Comparison of ENCODE assay signal across 8 cellular contexts in genomic region chr13:42574011-42574410, GRCh38. TPM values are rescaled to one million over a fixed set of nuclear protein-coding genes. Genes with fewer than 3 reads are reported as not detected.
A peak's percentile ranks its signal among the peaks of the same experiment; 100 is the strongest.
DNase-seq lines count a peak whose midpoint lies in the region; ATAC-seq and TF ChIP-seq lines count a peak whose summit lies in the region.

TNFSF11 (plus strand) TSS chr13:42574152; CDS start chr13:42574304, 152 bp downstream.

- H3K27me3 Mint-ChIP-seq in T-cell = peaks cover 16 to 30% of the 10 kb centered on the region in 2 donors

- no peak within 1 kb of the TSS for H3K23ac ChIP-seq in trophoblast cell (ENCODE audit: low read length)

- POLR2A ChIA-PET in T-cell (lab: Charles Lee) = no interaction called here

- no peak within 1 kb of the TSS for H2BK12ac ChIP-seq in trophoblast cell (ENCODE audit: low read length)

- TF ChIP-seq CTCF in GM10266 (IDR thresholded peaks at IDR 0.05; ENCODE audit: control insufficient read depth, insufficient read depth, low read depth, missing control alignments) = no peak

- no peak within 1 kb of the TSS for H4K91ac ChIP-seq in trophoblast cell (ENCODE audit: low read depth, low read length)

- H3K36me3 ChIP-seq in esophagus (ENCODE audit: control insufficient read depth in 2 of 2, insufficient read depth in 2 of 2, low read length in 1 of 2) (no peaks in the 10 kb centered on the region), trophoblast cell (ENCODE audit: control insufficient read depth in 1 of 2, insufficient read depth in 2 of 2, low read length in 2 of 2) (no peaks in the 10 kb centered on the region)

- no peak within 1 kb of the TSS for H3K18ac ChIP-seq in trophoblast cell (ENCODE audit: low read length)

- H4K8ac ChIP-seq in trophoblast cell (ENCODE audit: low read depth, low read length) = no peak within 1 kb of the TSS

- H3K27ac ChIP-seq in esophagus (ENCODE audit: low read depth in 2 of 2, low read length in 1 of 2) = no peak within 1 kb of the TSS
- no peak within 1 kb of the TSS for H3K27ac ChIP-seq in trophoblast cell (ENCODE audit: low read depth, low read length)

- H3K27ac Mint-ChIP-seq in T-cell = no peak within 1 kb of the TSS

- no peak within 1 kb of the TSS for H3K4ac ChIP-seq in trophoblast cell (ENCODE audit: low read depth, low read length)

- H3K79me1 ChIP-seq in trophoblast cell (ENCODE audit: low read length) = no peaks in the 10 kb centered on the region

- no peaks in the 10 kb centered on the region for H3K9me3 ChIP-seq in esophagus (ENCODE audit: control insufficient read depth in 2 of 2, insufficient read depth in 1 of 2, low read depth in 1 of 2, low read length in 1 of 2)
- H3K9me3 ChIP-seq in trophoblast cell (ENCODE audit: insufficient read depth, low read depth, low read length) = no peaks in the 10 kb centered on the region

- peaks cover 0 to 7% (median 0%) of the 10 kb centered on the region in 3 donors for H3K9me3 Mint-ChIP-seq in T-cell

- no peak within 1 kb of the TSS for H2AK5ac ChIP-seq in trophoblast cell (ENCODE audit: low read length)

- no peak within 1 kb of the TSS for H3K14ac ChIP-seq in trophoblast cell (ENCODE audit: low read length)

- ATAC-seq in GM21717 (IDR thresholded peaks at IDR 0.05; ENCODE audit: unreplicated experiment) (peak; percentile 28), T-cell (replicated peaks in 1 of 4) (peak; percentile 33 to 55 (median 46)), HG03439 (IDR thresholded peaks at IDR 0.05; ENCODE audit: unreplicated experiment) (no peak)

- DNase-seq in GM10266 (ENCODE audit: extremely low spot score) (peak; percentile 55), T-cell (peak in 4 of 34 experiments; percentile 3 to 7 (median 6)), trophoblast cell (no peak), GM19240 (ENCODE audit: insufficient read length, low spot score) (no peak), SW480 (ENCODE audit: low spot score) (no peak)

- no peaks in the 10 kb centered on the region for H3K79me2 ChIP-seq in trophoblast cell (ENCODE audit: control insufficient read depth, insufficient read depth, low read length, poor library complexity)

- H2BK5ac ChIP-seq in trophoblast cell (ENCODE audit: low read depth, low read length, poor library complexity) = no peak within 1 kb of the TSS

- H2AFZ ChIP-seq in trophoblast cell (ENCODE audit: insufficient read depth, low read length, poor library complexity) = peak within 1 kb of the TSS; percentile 43

- peak within 1 kb of the TSS; percentile 56 for H3K4me2 ChIP-seq in trophoblast cell (ENCODE audit: low read length)

- H3K36me3 Mint-ChIP-seq in T-cell = no peaks in the 10 kb centered on the region

- 2 to 3% methylated on average over 38 to 39 of the region's 39 CpGs for WGBS in esophagus, 2 donors
- WGBS in trophoblast cell (ENCODE audit: extremely low coverage, insufficient coverage, insufficient read length) = no CpG with 5 or more reads among the region's 39 CpGs

- H3K4me1 ChIP-seq in esophagus (ENCODE audit: control insufficient read depth in 2 of 2, insufficient read depth in 2 of 2, low read length in 1 of 2) (peaks cover 4 to 5% of the 10 kb centered on the region in 2 donors), trophoblast cell (ENCODE audit: control insufficient read depth in 1 of 2, insufficient read depth in 2 of 2, low read length in 2 of 2) (peaks cover 8 to 9% of the 10 kb centered on the region in 2 experiments)

- no peak within 1 kb of the TSS for H3K9ac ChIP-seq in trophoblast cell (ENCODE audit: low read length)

- H3K4me3 ChIP-seq in esophagus (ENCODE audit: low read depth in 1 of 2, low read length in 2 of 2) (peak within 1 kb of the TSS; percentile 41 to 43), trophoblast cell (ENCODE audit: low read depth, low read length) (peak within 1 kb of the TSS; percentile 61)

- H3K27me3 ChIP-seq in esophagus (ENCODE audit: control insufficient read depth in 1 of 2, insufficient read depth in 2 of 2, low read length in 2 of 2) (no peaks in the 10 kb centered on the region), trophoblast cell (ENCODE audit: insufficient read depth, low read length) (peaks cover 19% of the 10 kb centered on the region)

- no peak within 1 kb of the TSS for H4K12ac ChIP-seq in trophoblast cell (ENCODE audit: low read depth, low read length)

- peaks cover 20 to 26% (median 26%) of the 10 kb centered on the region in 3 donors for H3K4me1 Mint-ChIP-seq in T-cell

- peak within 1 kb of the TSS; percentile 77 to 94 (median 85) for H3K4me3 Mint-ChIP-seq in T-cell

- CTCF ChIA-PET in T-cell (lab: Charles Lee) = no interaction called here

- no peak within 1 kb of the TSS for H2BK120ac ChIP-seq in trophoblast cell (ENCODE audit: insufficient read depth, low read length, poor library complexity)

RNA-seq across cellular contexts. Expression of gene TNFSF11, which starts in this region (rescaled TPM):
- 1 to 10 TPM in 1 of 5 donors, under 1 TPM in 3, not detected in 1; 0.21 to 1.3 (median 0.50) TPM for total RNA-seq in T-cell
- polyA plus RNA-seq in esophagus = under 1 TPM; 0.08 TPM
- polyA plus RNA-seq in trophoblast cell (2013) = 0.01 and 0.03 TPM in 2 replicates
